In the genomic region with DNA sequence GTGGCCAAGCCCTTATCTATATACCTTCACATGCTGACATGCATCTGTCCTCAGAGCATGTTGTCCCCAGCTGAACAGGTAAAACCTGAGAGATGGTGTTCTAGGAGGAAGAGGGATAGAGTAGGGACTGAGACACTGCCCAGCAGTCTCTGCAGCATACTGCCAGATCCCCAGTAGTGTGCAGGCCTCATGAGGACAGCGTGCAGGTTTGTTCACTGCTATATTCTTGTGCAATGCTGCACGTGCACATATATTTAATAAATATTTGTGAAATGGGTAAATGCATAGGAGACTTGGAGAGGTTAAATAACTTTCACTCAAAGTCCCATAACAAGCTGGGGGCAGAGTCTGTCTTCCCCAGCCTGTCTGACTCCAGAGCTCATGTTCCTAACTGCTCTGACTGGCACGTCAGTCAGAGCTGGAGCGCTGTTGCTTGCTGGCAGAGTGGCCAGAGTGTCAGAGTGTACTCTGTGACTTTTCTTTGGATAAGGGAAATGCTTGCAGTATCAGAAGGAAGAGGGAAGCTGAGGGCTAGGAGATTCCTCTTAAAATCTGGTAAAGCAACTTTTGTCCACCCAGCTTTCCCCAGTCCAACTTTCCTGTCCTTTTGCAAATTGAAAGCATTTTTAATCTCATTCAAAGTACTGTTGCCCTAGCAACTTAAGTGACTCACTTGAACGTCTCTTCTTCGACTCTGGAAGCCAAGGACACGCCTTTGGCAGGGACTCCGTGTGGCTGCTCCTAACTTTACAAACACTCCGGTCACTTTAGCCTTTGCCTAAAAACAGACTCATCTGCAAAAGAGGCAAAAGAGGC, we compare ENCODE assay signal across 8 cellular contexts. TPM values are rescaled to one million over a fixed set of nuclear protein-coding genes. Genes with fewer than 3 reads are reported as not detected.
DNase-seq lines count a peak whose midpoint lies in the region; ATAC-seq and TF ChIP-seq lines count a peak whose summit lies in the region.

No MANE protein-coding gene starts in this region.

- TF ChIP-seq CTCF in AG04450 (IDR thresholded peaks at IDR 0.05; ENCODE audit: low read depth, low read length) (no peak), fibroblast of mammary gland (conservative IDR thresholded peaks at IDR 0.05; ENCODE audit: control insufficient read depth, insufficient read depth, low read depth, low read length) (no peak), neutrophil (IDR thresholded peaks at IDR 0.05) (no peak)

- H3K4me1 ChIP-seq in neutrophil (ENCODE audit: control insufficient read depth in 1 of 2, insufficient read depth in 1 of 2, low read depth in 1 of 2, low read length in 1 of 2) = no peaks in the 10 kb centered on the region

- no peaks in the 10 kb centered on the region for H3K9me3 Mint-ChIP-seq in activated CD4-positive, alpha-beta T cell treated with anti-CD3 and anti-CD28 coated beads, Interleukin-2, amount 10 ng/mL, durations not matched to agents 24 days and 14 days

- peaks cover 9% of the 10 kb centered on the region for H3K36me3 Mint-ChIP-seq in activated CD4-positive, alpha-beta T cell treated with anti-CD3 and anti-CD28 coated beads, Interleukin-2, amount 10 ng/mL, durations not matched to agents 24 days and 14 days (ENCODE audit: low read depth)

- CTCF ChIA-PET in AG04450 (lab: Charles Lee) = interaction anchor here (0.9 to 2.0 kb wide), 2 partner anchors 14 to 119 kb away, joined by 3 to 5 read pairs; no protein-coding TSS in a partner anchor

- no peak overlapping the region for H3K4me3 Mint-ChIP-seq in activated CD4-positive, alpha-beta T cell treated with anti-CD3 and anti-CD28 coated beads, Interleukin-2, amount 10 ng/mL, durations not matched to agents 24 days and 14 days

- intact Hi-C loops in activated CD4-positive, alpha-beta T cell treated with anti-CD3 and anti-CD28 coated beads, Interleukin-2, amount 10 ng/mL, durations not matched to agents 24 days and 14 days (cut with micrococcal nuclease) = no loop called here

- H3K27ac ChIP-seq in AG04450 (ENCODE audit: low read depth, low read length) = peak overlapping the region; percentile 35
- H3K27ac ChIP-seq in neutrophil = peak overlapping the region; percentile 24

- H3K9me3 ChIP-seq in AG04450 (ENCODE audit: control insufficient read depth, insufficient read depth, low read length) (no peaks in the 10 kb centered on the region), neutrophil (no peaks in the 10 kb centered on the region)

- ATAC-seq in HG02981 (IDR thresholded peaks at IDR 0.05; ENCODE audit: unreplicated experiment) (no peak), GM21526 (IDR thresholded peaks at IDR 0.05; ENCODE audit: low FRiP score, unreplicated experiment) (no peak)

- DNase-seq in AG04450 (ENCODE audit: low read depth, low spot score) (no peak), OCI-M1 (lab: John Stamatoyannopoulos, UW) (peak; percentile 17), fibroblast of mammary gland (ENCODE audit: low read depth) (peak; percentile 89), NCI-H187 (lab: John Stamatoyannopoulos, UW) (no peak)
- DNase-seq in activated CD4-positive, alpha-beta T cell treated with anti-CD3 and anti-CD28 coated beads, Interleukin-2, amount 10 ng/mL, durations not matched to agents 24 days and 14 days = no peak

- H3K27me3 ChIP-seq in AG04450 (ENCODE audit: control insufficient read depth, insufficient read depth, low read length) = no peaks in the 10 kb centered on the region
- H3K27me3 ChIP-seq in neutrophil = no peaks in the 10 kb centered on the region

- peak overlapping the region; percentile 8 for H3K4me3 ChIP-seq in AG04450 (ENCODE audit: low read depth, low read length)
- peak overlapping the region; percentile 41 for H3K4me3 ChIP-seq in fibroblast of mammary gland (ENCODE audit: control insufficient read depth, low read depth, low read length)
- no peak overlapping the region for H3K4me3 ChIP-seq in neutrophil (ENCODE audit: low read depth in 1 of 2, low read length in 1 of 2)

- H3K36me3 ChIP-seq in neutrophil = peaks cover 99% of the 10 kb centered on the region

- no peaks in the 10 kb centered on the region for H3K27me3 Mint-ChIP-seq in activated CD4-positive, alpha-beta T cell treated with anti-CD3 and anti-CD28 coated beads, Interleukin-2, amount 10 ng/mL, durations not matched to agents 24 days and 14 days

- POLR2A ChIA-PET in AG04450 (lab: Yijun Ruan, JAX) = no interaction called here

- H3K4me1 Mint-ChIP-seq in activated CD4-positive, alpha-beta T cell treated with anti-CD3 and anti-CD28 coated beads, Interleukin-2, amount 10 ng/mL, durations not matched to agents 24 days and 14 days = no peaks in the 10 kb centered on the region

- H3K27ac Mint-ChIP-seq in activated CD4-positive, alpha-beta T cell treated with anti-CD3 and anti-CD28 coated beads, Interleukin-2, amount 10 ng/mL, durations not matched to agents 24 days and 14 days = no peak overlapping the region

RNA-seq across cellular contexts. Expression of a gene that starts 14.9 kb away (rescaled TPM):
- 11.0 and 14.1 TPM in 2 replicates for polyA plus RNA-seq in AG04450 (2011; rRNA removed)
- 15.4 and 20.4 TPM in 2 replicates for polyA minus RNA-seq in AG04450 (2011; rRNA and poly(A)+ RNA removed)
- total RNA-seq in activated CD4-positive, alpha-beta T cell treated with anti-CD3 and anti-CD28 coated beads, Interleukin-2, amount 10 ng/mL, durations not matched to agents 24 days and 14 days = 12.1 and 13.1 TPM in 2 replicates

RNA-seq across cellular contexts. Expression of a gene that starts 40.1 kb away (rescaled TPM):
- polyA plus RNA-seq in AG04450 (2011; rRNA removed) = 22.0 and 26.5 TPM in 2 replicates
- 57.8 and 69.6 TPM in 2 replicates for polyA minus RNA-seq in AG04450 (2011; rRNA and poly(A)+ RNA removed)
- total RNA-seq in activated CD4-positive, alpha-beta T cell treated with anti-CD3 and anti-CD28 coated beads, Interleukin-2, amount 10 ng/mL, durations not matched to agents 24 days and 14 days = 3.2 and 4.5 TPM in 2 replicates

Comparison
In these comparisons a context has a peak if more than half of its experiments do, and no peak if none do; other contexts are left out.
1. DNase-seq: peak in OCI-M1 (single experiment) and fibroblast of mammary gland (single experiment); none in AG04450 (single experiment), NCI-H187 (0 of 2) and activated CD4-positive, alpha-beta T cell treated with anti-CD3 and anti-CD28 coated beads, Interleukin-2, amount 10 ng/mL, durations not matched to agents 24 days and 14 days (single experiment).
2. H3K4me3 ChIP-seq: peak in AG04450 (single experiment) and fibroblast of mammary gland (single experiment); none in neutrophil (0 of 2).